In the genomic region with DNA sequence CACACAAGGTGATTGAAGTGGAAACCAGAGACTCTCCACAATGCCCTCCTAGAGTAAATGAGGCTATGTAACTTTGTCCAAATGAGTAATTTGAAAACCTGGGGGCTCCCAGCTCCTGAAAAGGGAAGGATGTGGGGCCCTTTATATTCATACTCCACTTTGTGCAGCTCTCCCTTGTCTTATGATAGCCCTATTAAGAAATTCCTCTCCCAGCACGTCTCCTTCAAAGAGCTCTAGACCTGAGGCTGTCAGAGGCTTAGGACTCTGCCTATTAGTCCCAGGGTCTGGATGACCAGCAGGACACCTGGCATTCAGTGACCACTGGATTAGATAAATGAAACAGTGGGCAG, we compare ENCODE assay signal across 11 cellular contexts. TPM values are rescaled to one million over a fixed set of nuclear protein-coding genes. Genes with fewer than 3 reads are reported as not detected.
A peak's percentile ranks its signal among the peaks of the same experiment; 100 is the strongest.
DNase-seq lines count a peak whose midpoint lies in the region; ATAC-seq and TF ChIP-seq lines count a peak whose summit lies in the region.
"Had no signal": no experiment of that assay in that cellular context is flagged by ENCODE, and none has a peak within 500 bp of the region (broad histone marks: within the 10 kb centered on the region; RNA-seq: fewer than 3 reads in every experiment).

No MANE protein-coding gene starts in this region.

- peaks cover 0 to 12% (median 0%) of the 10 kb centered on the region in 3 donors for H3K36me3 Mint-ChIP-seq in CD8-positive, alpha-beta memory T cell
- H3K36me3 Mint-ChIP-seq in activated naive CD8-positive, alpha-beta T cell treated with anti-CD3 and anti-CD28 coated beads, Interleukin-2, amount 10 ng/mL, durations not matched to agents 7 days and 5 days = peaks cover 6% of the 10 kb centered on the region
- no peaks in the 10 kb centered on the region for H3K36me3 Mint-ChIP-seq in natural killer cell

- no peak overlapping the region for H3K9ac ChIP-seq in HUES48 (ENCODE audit: low read depth, low read length)

- no peaks in the 10 kb centered on the region for H3K9me3 ChIP-seq in CD8-positive, alpha-beta memory T cell (ENCODE audit: low read length)
- H3K9me3 ChIP-seq in HUES48 (ENCODE audit: control insufficient read depth, insufficient read depth, low read length) = no peaks in the 10 kb centered on the region
- H3K9me3 ChIP-seq: breast epithelium had no signal

- H3K4me3 Mint-ChIP-seq in CD8-positive, alpha-beta memory T cell = peak overlapping the region; percentile 78 to 99 (median 90)
- H3K4me3 Mint-ChIP-seq in activated naive CD8-positive, alpha-beta T cell treated with anti-CD3 and anti-CD28 coated beads, Interleukin-2, amount 10 ng/mL, durations not matched to agents 7 days and 5 days = peak overlapping the region; percentile 99
- peak overlapping the region; percentile 100 for H3K4me3 Mint-ChIP-seq in natural killer cell

- H3K9me3 Mint-ChIP-seq in CD8-positive, alpha-beta memory T cell = no peaks in the 10 kb centered on the region
- H3K9me3 Mint-ChIP-seq in activated naive CD8-positive, alpha-beta T cell treated with anti-CD3 and anti-CD28 coated beads, Interleukin-2, amount 10 ng/mL, durations not matched to agents 7 days and 5 days = no peaks in the 10 kb centered on the region
- H3K9me3 Mint-ChIP-seq in natural killer cell = no peaks in the 10 kb centered on the region

- H3K4me3 ChIP-seq in CD8-positive, alpha-beta memory T cell (ENCODE audit: low read length) = no peak overlapping the region
- H3K4me3 ChIP-seq in HUES48 (ENCODE audit: low read depth, low read length) = peak overlapping the region; percentile 74

- no peak for DNase-seq in CD8-positive, alpha-beta memory T cell
- DNase-seq in activated naive CD8-positive, alpha-beta T cell treated with anti-CD3 and anti-CD28 coated beads, Interleukin-2, amount 10 ng/mL, durations not matched to agents 7 days and 5 days = no peak
- DNase-seq in natural killer cell (no peak), GM13977 (ENCODE audit: low spot score) (no peak), DMS 273 (lab: John Stamatoyannopoulos, UW; ENCODE audit: unreplicated experiment) (no peak), COLO829 (ENCODE audit: low spot score) (no peak)
- DNase-seq: activated CD4-positive, CD25-positive, alpha-beta regulatory T cell treated with anti-CD3 and anti-CD28 coated beads, Interleukin-2, amount 50 U/mL, for 72 hours; midbrain had no signal

- no peaks in the 10 kb centered on the region for H3K27me3 ChIP-seq in CD8-positive, alpha-beta memory T cell (ENCODE audit: insufficient read depth, low read length, poor library complexity, severe bottlenecking)
- H3K27me3 ChIP-seq in HUES48 (ENCODE audit: control insufficient read depth, insufficient read depth, low read length) = peaks cover 31% of the 10 kb centered on the region
- H3K27me3 ChIP-seq: breast epithelium had no signal

- CTCF ChIA-PET in CD8-positive, alpha-beta memory T cell (lab: Charles Lee) = interaction anchor here (0.8 to 20.0 kb wide), 6 partner anchors 14 to 168 kb away, joined by 3 to 498 read pairs (median 29); a partner anchor contains a TSS

- no peak for ATAC-seq in activated naive CD8-positive, alpha-beta T cell treated with anti-CD3 and anti-CD28 coated beads, Interleukin-2, amount 10 ng/mL, durations not matched to agents 7 days and 5 days (ENCODE audit: low read depth)
- ATAC-seq in natural killer cell (no peak), GM21381 (IDR thresholded peaks at IDR 0.05; ENCODE audit: unreplicated experiment) (no peak)

- intact Hi-C loops in natural killer cell (cut with micrococcal nuclease) = no loop called here

- peak overlapping the region; percentile 55 to 94 (median 83) for H3K27ac Mint-ChIP-seq in CD8-positive, alpha-beta memory T cell
- peak overlapping the region; percentile 19 for H3K27ac Mint-ChIP-seq in activated naive CD8-positive, alpha-beta T cell treated with anti-CD3 and anti-CD28 coated beads, Interleukin-2, amount 10 ng/mL, durations not matched to agents 7 days and 5 days
- no peak overlapping the region for H3K27ac Mint-ChIP-seq in natural killer cell

- H3K4me1 Mint-ChIP-seq in CD8-positive, alpha-beta memory T cell = peaks cover 29 to 44% (median 41%) of the 10 kb centered on the region in 3 donors
- peaks cover 36% of the 10 kb centered on the region for H3K4me1 Mint-ChIP-seq in activated naive CD8-positive, alpha-beta T cell treated with anti-CD3 and anti-CD28 coated beads, Interleukin-2, amount 10 ng/mL, durations not matched to agents 7 days and 5 days
- H3K4me1 Mint-ChIP-seq in natural killer cell = peaks cover 17 to 46% of the 10 kb centered on the region in 2 donors

- peaks cover 18% of the 10 kb centered on the region for H3K4me1 ChIP-seq in CD8-positive, alpha-beta memory T cell (ENCODE audit: insufficient read depth, low read length)
- peaks cover 3% of the 10 kb centered on the region; the same call in 1 of the 2 replicates for H3K4me1 ChIP-seq in HUES48 (ENCODE audit: control insufficient read depth, insufficient read depth, low read length)

- POLR2A ChIA-PET in CD8-positive, alpha-beta memory T cell (lab: Charles Lee) = interaction anchor here (0.5 kb wide), 1 partner anchor 1023 kb away, joined by 3 read pairs; no protein-coding TSS in a partner anchor
- POLR2A ChIA-PET in activated naive CD8-positive, alpha-beta T cell treated with anti-CD3 and anti-CD28 coated beads, Interleukin-2, amount 10 ng/mL, durations not matched to agents 7 days and 5 days (lab: Charles Lee) = interaction anchor here (0.6 to 5.0 kb wide), 3 partner anchors 19 to 228 kb away, joined by 3 to 29 read pairs (median 4); a partner anchor contains a TSS

- TF ChIP-seq CTCF in natural killer cell (IDR thresholded peaks at IDR 0.05) (no peak), GM13977 (IDR thresholded peaks at IDR 0.05; ENCODE audit: extremely low read depth, insufficient read depth, missing control alignments) (no peak)

- H3K27me3 Mint-ChIP-seq in CD8-positive, alpha-beta memory T cell = no peaks in the 10 kb centered on the region
- no peaks in the 10 kb centered on the region for H3K27me3 Mint-ChIP-seq in activated naive CD8-positive, alpha-beta T cell treated with anti-CD3 and anti-CD28 coated beads, Interleukin-2, amount 10 ng/mL, durations not matched to agents 7 days and 5 days
- H3K27me3 Mint-ChIP-seq in natural killer cell (ENCODE audit: low read depth in 2 of 2) = no peaks in the 10 kb centered on the region

- no peaks in the 10 kb centered on the region for H3K36me3 ChIP-seq in CD8-positive, alpha-beta memory T cell (ENCODE audit: insufficient read depth, low read length)
- H3K36me3 ChIP-seq in HUES48 (ENCODE audit: control insufficient read depth, insufficient read depth, low read length) = 0 out of 2 replicates have a peak, but pooled peaks cover under 1% of the 10 kb centered on the region
- H3K36me3 ChIP-seq: breast epithelium had no signal

- no peak overlapping the region for H3K27ac ChIP-seq in CD8-positive, alpha-beta memory T cell (ENCODE audit: low read depth, low read length)
- no peak overlapping the region for H3K27ac ChIP-seq in HUES48 (ENCODE audit: low read depth, low read length)

- in situ Hi-C loops in GM13977 (cut with MboI; ENCODE audit: low pct_unique_long_range_greater_than_20kb, low sequenced_read_pairs, unreplicated experiment) = loop anchor here (25.0 kb wide), 1 partner anchor 151 kb away; no protein-coding TSS in a partner anchor

RNA-seq across cellular contexts. Expression of a gene that starts 2.1 kb away (rescaled TPM):
- total RNA-seq in CD8-positive, alpha-beta memory T cell = 10 to 100 TPM; 24.2 to 25.3 TPM
- 23.5 TPM for polyA plus RNA-seq in CD8-positive, alpha-beta memory T cell
- total RNA-seq in activated naive CD8-positive, alpha-beta T cell treated with anti-CD3 and anti-CD28 coated beads, Interleukin-2, amount 10 ng/mL, durations not matched to agents 7 days and 5 days = 10 to 100 TPM; 28.2 to 28.8 TPM
- 10 to 100 TPM; 11.3 to 20.6 (median 13.9) TPM for total RNA-seq in natural killer cell

RNA-seq across cellular contexts. Expression of a gene that starts 17.1 kb away (rescaled TPM):
- total RNA-seq in CD8-positive, alpha-beta memory T cell = 100 to 1,000 TPM; 151 to 154 TPM
- polyA plus RNA-seq in CD8-positive, alpha-beta memory T cell = 72.2 TPM
- 10 to 100 TPM; 44.0 to 48.1 TPM for total RNA-seq in activated naive CD8-positive, alpha-beta T cell treated with anti-CD3 and anti-CD28 coated beads, Interleukin-2, amount 10 ng/mL, durations not matched to agents 7 days and 5 days
- total RNA-seq in natural killer cell = 10 to 100 TPM; 15.0 to 18.8 (median 17.1) TPM

RNA-seq across cellular contexts. Expression of a gene that starts 24.0 kb away (rescaled TPM):
- not detected for total RNA-seq in CD8-positive, alpha-beta memory T cell
- 0.16 TPM for polyA plus RNA-seq in CD8-positive, alpha-beta memory T cell
- total RNA-seq in activated naive CD8-positive, alpha-beta T cell treated with anti-CD3 and anti-CD28 coated beads, Interleukin-2, amount 10 ng/mL, durations not matched to agents 7 days and 5 days = not detected
- total RNA-seq in natural killer cell = not detected
- total RNA-seq: breast epithelium had no signal

RNA-seq across cellular contexts. Expression of a gene that starts 53.1 kb away (rescaled TPM):
- under 1 TPM; 0.24 to 0.27 TPM for total RNA-seq in CD8-positive, alpha-beta memory T cell
- 0.28 TPM for polyA plus RNA-seq in CD8-positive, alpha-beta memory T cell
- 1 to 10 TPM in 1 of 2 experiments, under 1 TPM in 1; 0.96 to 1.6 TPM for total RNA-seq in activated naive CD8-positive, alpha-beta T cell treated with anti-CD3 and anti-CD28 coated beads, Interleukin-2, amount 10 ng/mL, durations not matched to agents 7 days and 5 days
- under 1 TPM; 0.38 to 0.61 (median 0.48) TPM for total RNA-seq in natural killer cell

RNA-seq across cellular contexts. Expression of a gene that starts 54.1 kb away (rescaled TPM):
- total RNA-seq in CD8-positive, alpha-beta memory T cell = 10 to 100 TPM; 74.9 to 79.2 TPM
- 286 TPM for polyA plus RNA-seq in CD8-positive, alpha-beta memory T cell
- 100 to 1,000 TPM; 220 to 221 TPM for total RNA-seq in activated naive CD8-positive, alpha-beta T cell treated with anti-CD3 and anti-CD28 coated beads, Interleukin-2, amount 10 ng/mL, durations not matched to agents 7 days and 5 days
- total RNA-seq in natural killer cell = 100 to 1,000 TPM in 2 of 3 donors, 10 to 100 TPM in 1; 89.1 to 108 (median 103) TPM

Comparison
In these comparisons a context has a peak if more than half of its experiments do, and no peak if none do; other contexts are left out.
1. H3K27ac Mint-ChIP-seq: peak in CD8-positive, alpha-beta memory T cell (8 of 8) and activated naive CD8-positive, alpha-beta T cell treated with anti-CD3 and anti-CD28 coated beads, Interleukin-2, amount 10 ng/mL, durations not matched to agents 7 days and 5 days (single experiment); none in natural killer cell (0 of 2).
2. Peak in every context shown above with its lines, with median percentiles within 50 percentile points of each other: H3K4me3 Mint-ChIP-seq.